In the genomic region with DNA sequence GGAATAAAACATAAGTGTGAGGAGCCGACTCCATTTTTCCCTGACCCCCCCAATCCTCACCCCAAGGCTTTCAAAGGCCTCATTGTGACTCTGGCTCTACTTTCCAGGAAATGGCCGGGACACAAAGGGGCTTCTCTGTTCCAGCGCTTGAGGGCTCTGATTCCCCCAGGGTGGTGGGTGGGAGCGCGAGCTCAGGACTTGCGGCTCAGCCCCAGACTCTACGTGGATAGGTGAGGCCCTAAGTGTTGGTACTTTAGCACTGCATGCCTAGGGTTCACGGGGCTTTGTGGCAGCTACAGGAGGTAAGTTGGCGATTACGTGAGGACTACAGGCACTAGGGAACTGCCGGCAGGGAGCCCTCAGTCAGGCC, we compare ENCODE assay signal across 8 cellular contexts. TPM values are rescaled to one million over a fixed set of nuclear protein-coding genes. Genes with fewer than 3 reads are reported as not detected.
DNase-seq lines count a peak whose midpoint lies in the region; ATAC-seq and TF ChIP-seq lines count a peak whose summit lies in the region.

No MANE protein-coding gene starts in this region.

- H3K9me3 ChIP-seq in gastroesophageal sphincter (no peaks in the 10 kb centered on the region), trophoblast cell (ENCODE audit: insufficient read depth, low read depth, low read length) (no peaks in the 10 kb centered on the region)

- ATAC-seq in activated B cell treated with CpG ODN at 0.5 μM for 24 hours (ENCODE audit: low read depth) = no peak
- ATAC-seq in gastroesophageal sphincter = no peak

- peak overlapping the region; percentile 87 for H3K18ac ChIP-seq in trophoblast cell (ENCODE audit: low read length)

- peaks cover 9% of the 10 kb centered on the region for H3K79me1 ChIP-seq in trophoblast cell (ENCODE audit: low read length)

- H3K27me3 Mint-ChIP-seq in activated B cell treated with CpG ODN at 0.5 μM for 24 hours = no peaks in the 10 kb centered on the region

- peak; percentile 28 for DNase-seq in activated CD4-positive, alpha-beta T cell treated with anti-CD3 and anti-CD28 coated beads for 48 hours
- no peak for DNase-seq in activated CD4-positive, alpha-beta T cell treated with anti-CD3 and anti-CD28 coated beads, Interleukin-2, amount 50 U/mL, for 48 hours
- DNase-seq in activated B cell treated with CpG ODN at 0.5 μM for 24 hours (no peak), trophoblast cell (no peak), SK-N-DZ (ENCODE audit: low spot score) (no peak), NCI-H774 (lab: John Stamatoyannopoulos, UW) (no peak), ureter (ENCODE audit: low spot score) (no peak)

- H3K9ac ChIP-seq in trophoblast cell (ENCODE audit: low read length) = peak overlapping the region; percentile 99

- no peak for TF ChIP-seq CTCF in activated B cell treated with CpG ODN at 0.5 μM for 24 hours (IDR thresholded peaks at IDR 0.05)
- no peak for TF ChIP-seq CTCF in gastroesophageal sphincter (IDR thresholded peaks at IDR 0.05)

- POLR2A ChIA-PET in activated B cell treated with CpG ODN at 0.5 μM for 24 hours (lab: Charles Lee) = interaction anchor here (0.6 to 4.9 kb wide), 34 partner anchors 9 to 797 kb away, joined by 3 to 61 read pairs (median 5); a partner anchor contains a TSS

- peak overlapping the region; percentile 94 for H4K8ac ChIP-seq in trophoblast cell (ENCODE audit: low read depth, low read length)

- no peak overlapping the region for H2BK12ac ChIP-seq in trophoblast cell (ENCODE audit: low read length)

- TF ChIP-seq POLR2A in gastroesophageal sphincter (IDR thresholded peaks at IDR 0.05) = no peak

- intact Hi-C loops in activated B cell treated with CpG ODN at 0.5 μM for 24 hours (cut with micrococcal nuclease) = no loop called here

- peak overlapping the region; percentile 71 for H4K12ac ChIP-seq in trophoblast cell (ENCODE audit: low read depth, low read length)

- H3K27ac ChIP-seq in gastroesophageal sphincter (peak overlapping the region; percentile 69 to 96 (median 93)), trophoblast cell (ENCODE audit: low read depth, low read length) (peak overlapping the region; percentile 83)

- H2AK5ac ChIP-seq in trophoblast cell (ENCODE audit: low read length) = peak overlapping the region; percentile 91

- H3K23ac ChIP-seq in trophoblast cell (ENCODE audit: low read length) = peak overlapping the region; percentile 8

- peak overlapping the region; percentile 75 for H2BK5ac ChIP-seq in trophoblast cell (ENCODE audit: low read depth, low read length, poor library complexity)

- peaks cover 12% of the 10 kb centered on the region for H3K79me2 ChIP-seq in trophoblast cell (ENCODE audit: control insufficient read depth, insufficient read depth, low read length, poor library complexity)

- H3K4me1 ChIP-seq in gastroesophageal sphincter = peaks cover 0 to 25% (median 9%) of the 10 kb centered on the region in 3 donors
- H3K4me1 ChIP-seq in trophoblast cell (ENCODE audit: control insufficient read depth in 1 of 2, insufficient read depth in 2 of 2, low read length in 2 of 2) = peaks cover 6 to 8% of the 10 kb centered on the region in 2 experiments

- H3K4ac ChIP-seq in trophoblast cell (ENCODE audit: low read depth, low read length) = peak overlapping the region; percentile 84

- peak overlapping the region; percentile 98 for H3K4me3 Mint-ChIP-seq in activated B cell treated with CpG ODN at 0.5 μM for 24 hours

- H4K91ac ChIP-seq in trophoblast cell (ENCODE audit: low read depth, low read length) = peak overlapping the region; percentile 80

- H2BK120ac ChIP-seq in trophoblast cell (ENCODE audit: insufficient read depth, low read length, poor library complexity) = peak overlapping the region; percentile 73

- peak overlapping the region; percentile 80 for H2AFZ ChIP-seq in trophoblast cell (ENCODE audit: insufficient read depth, low read length, poor library complexity)

- H3K14ac ChIP-seq in trophoblast cell (ENCODE audit: low read length) = peak overlapping the region; percentile 95

- peaks cover 21% of the 10 kb centered on the region for H3K4me1 Mint-ChIP-seq in activated B cell treated with CpG ODN at 0.5 μM for 24 hours

- H3K4me3 ChIP-seq in gastroesophageal sphincter (peak overlapping the region; percentile 71 to 89), trophoblast cell (ENCODE audit: low read depth, low read length) (peak overlapping the region; percentile 97)

- no peaks in the 10 kb centered on the region for H3K9me3 Mint-ChIP-seq in activated B cell treated with CpG ODN at 0.5 μM for 24 hours

- CTCF ChIA-PET in activated B cell treated with CpG ODN at 0.5 μM for 24 hours (lab: Charles Lee) = interaction anchor here (0.7 to 3.1 kb wide), 9 partner anchors 17 to 152 kb away, joined by 3 to 51 read pairs (median 3); a partner anchor contains a TSS

- H3K27me3 ChIP-seq in gastroesophageal sphincter (no peaks in the 10 kb centered on the region), trophoblast cell (ENCODE audit: insufficient read depth, low read length) (no peaks in the 10 kb centered on the region)

- peak overlapping the region; percentile 98 for H3K27ac Mint-ChIP-seq in activated B cell treated with CpG ODN at 0.5 μM for 24 hours

- no peak for TF ChIP-seq EP300 in gastroesophageal sphincter (IDR thresholded peaks at IDR 0.05)

- H3K36me3 ChIP-seq in gastroesophageal sphincter = peaks cover 0 to 68% of the 10 kb centered on the region in 2 donors
- peaks cover 13 to 25% of the 10 kb centered on the region in 2 experiments for H3K36me3 ChIP-seq in trophoblast cell (ENCODE audit: control insufficient read depth in 1 of 2, insufficient read depth in 2 of 2, low read length in 2 of 2)

- H3K36me3 Mint-ChIP-seq in activated B cell treated with CpG ODN at 0.5 μM for 24 hours (ENCODE audit: low read depth) = peaks cover 47% of the 10 kb centered on the region

- WGBS in gastroesophageal sphincter (ENCODE audit: low coverage in 1 of 2), 2 donors = no CpG with 5 or more reads among the region's 11 CpGs
- WGBS in trophoblast cell (ENCODE audit: extremely low coverage, insufficient coverage, insufficient read length) = no CpG with 5 or more reads among the region's 11 CpGs

- peak overlapping the region; percentile 92 for H3K4me2 ChIP-seq in trophoblast cell (ENCODE audit: low read length)

RNA-seq across cellular contexts. Expression of a gene that starts 0.5 kb away (rescaled TPM):
- total RNA-seq in activated B cell treated with CpG ODN at 0.5 μM for 24 hours (72.1 and 98.8 TPM in 2 replicates), gastroesophageal sphincter (10 to 100 TPM; 55.7 to 82.0 (median 65.2) TPM), ureter (122 TPM)
- polyA plus RNA-seq in trophoblast cell (2013) = 217 TPM in 2 replicates
- 153 and 168 TPM in 2 replicates for polyA plus RNA-seq in SK-N-DZ (2014; cell fraction: cytosol; rRNA removed)
- 115 and 135 TPM in 2 replicates for polyA plus RNA-seq in SK-N-DZ (2014; cell fraction: nucleus; rRNA removed)

RNA-seq across cellular contexts. Expression of a gene that starts 15.1 kb away (rescaled TPM):
- total RNA-seq in activated B cell treated with CpG ODN at 0.5 μM for 24 hours = 229 and 233 TPM in 2 replicates
- 100 to 1,000 TPM; 102 to 174 (median 103) TPM for total RNA-seq in gastroesophageal sphincter
- polyA plus RNA-seq in trophoblast cell (2013) = 101 and 105 TPM in 2 replicates
- 224 and 227 TPM in 2 replicates for polyA plus RNA-seq in SK-N-DZ (2014; cell fraction: cytosol; rRNA removed)
- 133 and 190 TPM in 2 replicates for polyA plus RNA-seq in SK-N-DZ (2014; cell fraction: nucleus; rRNA removed)
- 196 TPM for total RNA-seq in ureter

RNA-seq across cellular contexts. Expression of a gene that starts 18.6 kb away (rescaled TPM):
- 86.3 and 98.9 TPM in 2 replicates for total RNA-seq in activated B cell treated with CpG ODN at 0.5 μM for 24 hours
- 10 to 100 TPM; 12.6 to 73.6 (median 30.3) TPM for total RNA-seq in gastroesophageal sphincter
- 15.4 and 16.2 TPM in 2 replicates for polyA plus RNA-seq in trophoblast cell (2013)
- 54.5 and 62.8 TPM in 2 replicates for polyA plus RNA-seq in SK-N-DZ (2014; cell fraction: cytosol; rRNA removed)
- polyA plus RNA-seq in SK-N-DZ (2014; cell fraction: nucleus; rRNA removed) = 887 and 954 TPM in 2 replicates
- total RNA-seq in ureter = 103 TPM

RNA-seq across cellular contexts. Expression of a gene that starts 23.4 kb away (rescaled TPM):
- total RNA-seq in activated B cell treated with CpG ODN at 0.5 μM for 24 hours (5.6 and 7.2 TPM in 2 replicates), gastroesophageal sphincter (not detected), ureter (0.49 TPM)
- polyA plus RNA-seq in trophoblast cell (2013) = 0.40 and 0.48 TPM in 2 replicates
- polyA plus RNA-seq in SK-N-DZ (2014; cell fraction: cytosol; rRNA removed) = 0.53 and 0.96 TPM in 2 replicates
- polyA plus RNA-seq in SK-N-DZ (2014; cell fraction: nucleus; rRNA removed) = 2.4 TPM in 1 of 2 replicates, not detected in the other

RNA-seq across cellular contexts. Expression of a gene that starts 44.7 kb away (rescaled TPM):
- total RNA-seq in activated B cell treated with CpG ODN at 0.5 μM for 24 hours = 159 and 177 TPM in 2 replicates
- 10 to 100 TPM; 55.4 to 94.6 (median 82.7) TPM for total RNA-seq in gastroesophageal sphincter
- polyA plus RNA-seq in trophoblast cell (2013) = 51.2 and 51.9 TPM in 2 replicates
- 30.2 and 39.8 TPM in 2 replicates for polyA plus RNA-seq in SK-N-DZ (2014; cell fraction: cytosol; rRNA removed)
- 71.5 and 79.5 TPM in 2 replicates for polyA plus RNA-seq in SK-N-DZ (2014; cell fraction: nucleus; rRNA removed)
- total RNA-seq in ureter = 158 TPM
